In genomic region chr1:210407207-210407886, GRCh38 we compare ENCODE assay signal across 8 cellular contexts.
DNase-seq lines count a peak whose midpoint lies in the region; ATAC-seq and TF ChIP-seq lines count a peak whose summit lies in the region.

No MANE protein-coding gene starts in this region.

- H2AK5ac ChIP-seq in mesenchymal stem cell (ENCODE audit: low read length, severe bottlenecking) = peak overlapping the region; percentile 54

- H3K4me2 ChIP-seq in mesenchymal stem cell (ENCODE audit: low read length, poor library complexity, severe bottlenecking) = no peak overlapping the region

- H3K9me3 ChIP-seq in mesenchymal stem cell (ENCODE audit: control insufficient read depth, low read length) = no peaks in the 10 kb centered on the region

- no peak for DNase-seq in AG09309 (ENCODE audit: low read depth)
- DNase-seq in NCI-H460 (ENCODE audit: extremely low read depth, low read depth) = peak; percentile 65
- peak; percentile 73 for DNase-seq in activated CD4-positive, alpha-beta T cell treated with anti-CD3 and anti-CD28 coated beads, Interleukin-2, amount 10 ng/mL, durations not matched to agents 7 days and 5 days
- DNase-seq in dermis blood vessel endothelial cell = peak; percentile 76
- peak; percentile 57 for DNase-seq in mesenchymal stem cell
- DNase-seq in stimulated activated CD8-positive, alpha-beta memory T cell treated with anti-CD3 and anti-CD28 coated beads, Interleukin-4, amount 100 ng/mL, for 4 hours (ENCODE audit: low read depth in 2 of 2, low spot score in 1 of 2) = peak; percentile 31 to 65

- peaks cover 0 to 7% of the 10 kb centered on the region in 2 experiments for H3K36me3 ChIP-seq in mesenchymal stem cell (ENCODE audit: control insufficient read depth in 1 of 2, insufficient read depth in 2 of 2, low read depth in 1 of 2, low read length in 2 of 2)

- peak; percentile 95 for TF ChIP-seq CTCF in AG09309 (IDR thresholded peaks at IDR 0.05; ENCODE audit: control insufficient read depth, insufficient read depth, low read depth, low read length, missing control alignments)

- H2BK5ac ChIP-seq in mesenchymal stem cell (ENCODE audit: low read depth, low read length, poor library complexity, severe bottlenecking) = no peak overlapping the region

- ATAC-seq in GM18519 (IDR thresholded peaks at IDR 0.05; ENCODE audit: low FRiP score, unreplicated experiment) (peak; percentile 72), HG03354 (IDR thresholded peaks at IDR 0.05; ENCODE audit: poor library complexity, severe bottlenecking, unreplicated experiment) (peak; percentile 88)

- peak overlapping the region; percentile 35 for H3K27ac ChIP-seq in mesenchymal stem cell (ENCODE audit: low read length, poor library complexity, severe bottlenecking)

- no peak overlapping the region for H4K8ac ChIP-seq in mesenchymal stem cell (ENCODE audit: low read length)

- H2BK120ac ChIP-seq in mesenchymal stem cell (ENCODE audit: low read depth, low read length) = no peak overlapping the region

- no peak overlapping the region for H3K27ac Mint-ChIP-seq in activated CD4-positive, alpha-beta T cell treated with anti-CD3 and anti-CD28 coated beads, Interleukin-2, amount 10 ng/mL, durations not matched to agents 7 days and 5 days

- no peak overlapping the region for H3K14ac ChIP-seq in mesenchymal stem cell (ENCODE audit: low read length in 2 of 2)

- WGBS in mesenchymal stem cell = 24% methylated on average over 9 of the region's 9 CpGs

- POLR2A ChIA-PET in activated CD4-positive, alpha-beta T cell treated with anti-CD3 and anti-CD28 coated beads, Interleukin-2, amount 10 ng/mL, durations not matched to agents 7 days and 5 days (lab: Charles Lee) = no interaction called here

- H3K18ac ChIP-seq in mesenchymal stem cell (ENCODE audit: low read depth in 1 of 2, low read length in 2 of 2) = no peak overlapping the region

- peaks cover 2% of the 10 kb centered on the region for H3K4me1 ChIP-seq in mesenchymal stem cell (ENCODE audit: control insufficient read depth, insufficient read depth, low read depth, low read length)

- no peak overlapping the region for H3K4ac ChIP-seq in mesenchymal stem cell (ENCODE audit: low read depth in 1 of 2, low read length in 2 of 2)

- no peaks in the 10 kb centered on the region for H3K36me3 Mint-ChIP-seq in activated CD4-positive, alpha-beta T cell treated with anti-CD3 and anti-CD28 coated beads, Interleukin-2, amount 10 ng/mL, durations not matched to agents 7 days and 5 days (ENCODE audit: low read depth)

- no peaks in the 10 kb centered on the region for H3K4me1 Mint-ChIP-seq in activated CD4-positive, alpha-beta T cell treated with anti-CD3 and anti-CD28 coated beads, Interleukin-2, amount 10 ng/mL, durations not matched to agents 7 days and 5 days

- H3K27me3 Mint-ChIP-seq in activated CD4-positive, alpha-beta T cell treated with anti-CD3 and anti-CD28 coated beads, Interleukin-2, amount 10 ng/mL, durations not matched to agents 7 days and 5 days = peaks cover 5% of the 10 kb centered on the region

- H3K4me3 ChIP-seq in AG09309 (ENCODE audit: control insufficient read depth, low read depth, low read length) (no peak overlapping the region), mesenchymal stem cell (ENCODE audit: insufficient read depth in 1 of 2, low read depth in 1 of 2, low read length in 2 of 2) (no peak overlapping the region)

- no peak overlapping the region for H3K9ac ChIP-seq in mesenchymal stem cell (ENCODE audit: low read length)

- CTCF ChIA-PET in activated CD4-positive, alpha-beta T cell treated with anti-CD3 and anti-CD28 coated beads, Interleukin-2, amount 10 ng/mL, durations not matched to agents 7 days and 5 days (lab: Charles Lee) = interaction anchor here (0.7 to 0.8 kb wide), 3 partner anchors 10 to 44 kb away, joined by 3 to 4 read pairs (median 3); no protein-coding TSS in a partner anchor

- H2BK15ac ChIP-seq in mesenchymal stem cell (ENCODE audit: low read depth, poor library complexity, severe bottlenecking) = no peak overlapping the region

- H2BK12ac ChIP-seq in mesenchymal stem cell (ENCODE audit: low read length in 2 of 2) = no peak overlapping the region

- H3K4me3 Mint-ChIP-seq in activated CD4-positive, alpha-beta T cell treated with anti-CD3 and anti-CD28 coated beads, Interleukin-2, amount 10 ng/mL, durations not matched to agents 7 days and 5 days = no peak overlapping the region

- no peak overlapping the region for H2AFZ ChIP-seq in mesenchymal stem cell (ENCODE audit: low read depth, low read length)

- peaks cover 0 to 13% of the 10 kb centered on the region in 2 experiments for H3K27me3 ChIP-seq in mesenchymal stem cell (ENCODE audit: control insufficient read depth in 1 of 2, insufficient read depth in 1 of 2, low read length in 2 of 2)

- no peaks in the 10 kb centered on the region for H3K9me3 Mint-ChIP-seq in activated CD4-positive, alpha-beta T cell treated with anti-CD3 and anti-CD28 coated beads, Interleukin-2, amount 10 ng/mL, durations not matched to agents 7 days and 5 days

- H4K91ac ChIP-seq in mesenchymal stem cell (ENCODE audit: low read length) = no peak overlapping the region

- no peak overlapping the region for H3K23ac ChIP-seq in mesenchymal stem cell (ENCODE audit: low read length in 2 of 2)

- peaks cover 1% of the 10 kb centered on the region for H3K79me1 ChIP-seq in mesenchymal stem cell (replicated peaks; ENCODE audit: low read length, poor library complexity, severe bottlenecking)
